Comparison of ENCODE assay signal across 8 cellular contexts in genomic region chr4:40058121-40058520, GRCh38. TPM values are rescaled to one million over a fixed set of nuclear protein-coding genes. Genes with fewer than 3 reads are reported as not detected.
DNase-seq lines count a peak whose midpoint lies in the region; ATAC-seq and TF ChIP-seq lines count a peak whose summit lies in the region.

No MANE protein-coding gene starts in this region.

- H3K4me3 ChIP-seq in GM12864 (ENCODE audit: low read depth, low read length), result peak overlapping the region; percentile 94
- H3K4me3 ChIP-seq in RWPE2 (ENCODE audit: severe bottlenecking), result peak overlapping the region; percentile 80
- H3K4me3 ChIP-seq in esophagus muscularis mucosa, result peak overlapping the region; percentile 80 to 96 (median 90)
- peak overlapping the region; percentile 93 for H3K4me3 ChIP-seq in rectal smooth muscle tissue (ENCODE audit: low read length)

- no peak for TF ChIP-seq CTCF in GM12864 (IDR thresholded peaks at IDR 0.05; ENCODE audit: low read depth, low read length, missing control alignments)
- TF ChIP-seq CTCF in RWPE2 (IDR thresholded peaks at IDR 0.05; ENCODE audit: poor library complexity, severe bottlenecking), result no peak
- TF ChIP-seq CTCF in esophagus muscularis mucosa (IDR thresholded peaks at IDR 0.05), result no peak

- WGBS in esophagus muscularis mucosa, result under 1% methylated on average over 9 of the region's 9 CpGs

- TF ChIP-seq EP300 in esophagus muscularis mucosa (IDR thresholded peaks at IDR 0.05), result no peak

- H3K9me3 ChIP-seq in RWPE2 (ENCODE audit: severe bottlenecking), result no peaks in the 10 kb centered on the region
- H3K9me3 ChIP-seq in esophagus muscularis mucosa, result no peaks in the 10 kb centered on the region

- peak overlapping the region; percentile 39 for H3K9ac ChIP-seq in rectal smooth muscle tissue (ENCODE audit: low read length)

- TF ChIP-seq POLR2A in esophagus muscularis mucosa (IDR thresholded peaks at IDR 0.05; ENCODE audit: low read depth), result no peak

- H3K36me3 ChIP-seq in RWPE2 (ENCODE audit: low read depth) (no peaks in the 10 kb centered on the region), esophagus muscularis mucosa (peaks cover 0 to 3% (median 0%) of the 10 kb centered on the region in 4 donors), rectal smooth muscle tissue (ENCODE audit: control insufficient read depth, insufficient read depth, low read length) (no peaks in the 10 kb centered on the region)

- intact Hi-C loops in esophagus muscularis mucosa (cut with DNase I), result loop anchor here (5.0 to 10.0 kb wide), 5 partner anchors 81 to 603 kb away; partner anchors contain the start of genes LIAS, PDS5A, RPL9 and SMIM14

- no peaks in the 10 kb centered on the region for H3K27me3 ChIP-seq in RWPE2 (ENCODE audit: insufficient read depth, poor library complexity, severe bottlenecking)
- no peaks in the 10 kb centered on the region for H3K27me3 ChIP-seq in esophagus muscularis mucosa
- H3K27me3 ChIP-seq in rectal smooth muscle tissue (ENCODE audit: control insufficient read depth, insufficient read depth, low read length), result no peaks in the 10 kb centered on the region

- peaks cover 6% of the 10 kb centered on the region for H3K4me1 ChIP-seq in RWPE2 (ENCODE audit: insufficient read depth, poor library complexity, severe bottlenecking)
- peaks cover 16 to 32% (median 29%) of the 10 kb centered on the region in 4 donors for H3K4me1 ChIP-seq in esophagus muscularis mucosa
- H3K4me1 ChIP-seq in rectal smooth muscle tissue (ENCODE audit: control insufficient read depth, insufficient read depth, low read length), result peaks cover 7% of the 10 kb centered on the region

- no peak for DNase-seq in GM12864 (ENCODE audit: low read depth)
- DNase-seq in RWPE2 (ENCODE audit: low spot score), result no peak
- DNase-seq in esophagus muscularis mucosa (ENCODE audit: extremely low spot score), result no peak
- no peak for DNase-seq in DMS53 (lab: John Stamatoyannopoulos, UW)
- no peak for DNase-seq in islet precursor cell

- no peak for ATAC-seq in RWPE2 (ENCODE audit: low read depth)
- ATAC-seq in HG03095 (IDR thresholded peaks at IDR 0.05; ENCODE audit: unreplicated experiment), result no peak
- ATAC-seq in GM19324 (IDR thresholded peaks at IDR 0.05; ENCODE audit: low FRiP score, unreplicated experiment), result no peak

- H3K27ac ChIP-seq in RWPE2 (ENCODE audit: poor library complexity, severe bottlenecking) (peak overlapping the region; percentile 95), esophagus muscularis mucosa (replicated peaks in 1 of 4) (peak overlapping the region; percentile 96 to 100 (median 100)), rectal smooth muscle tissue (ENCODE audit: low read depth, low read length) (peak overlapping the region; percentile 100)

RNA-seq across cellular contexts. Expression of gene N4BP2, which starts 1.5 kb away (rescaled TPM):
- total RNA-seq in esophagus muscularis mucosa, result 1 to 10 TPM; 5.5 to 9.7 (median 7.7) TPM
